In genomic region chr21:44582055-44582454, GRCh38 we compare ENCODE assay signal across 21 cellular contexts. TPM values are rescaled to one million over a fixed set of nuclear protein-coding genes. Genes with fewer than 3 reads are reported as not detected.
"Had no signal": no experiment of that assay in that cellular context is flagged by ENCODE, and none has a peak within 500 bp of the region (broad histone marks: within the 10 kb centered on the region; RNA-seq: fewer than 3 reads in every experiment).

No MANE protein-coding gene starts in this region.

- H3K4me1 Mint-ChIP-seq: naive B cell had no signal

- H3K4me3 Mint-ChIP-seq: naive B cell; stimulated activated naive B cell treated with anti-CD40 and anti-IgM and Interleukin-4, amounts not matched to agents 10 μg/mL and 1 μg/mL and 100 μg/mL, for 72 hours had no signal

- H3K4me3 ChIP-seq: esophagus squamous epithelium, hepatocyte, left lung, thyroid gland had no signal

- DNase-seq: activated CD4-positive, alpha-beta T cell treated with anti-CD3 and anti-CD28 coated beads, Interleukin-2, amount 50 U/mL, for 1 hour; activated naive CD4-positive, alpha-beta T cell treated with anti-CD3 and anti-CD28 coated beads, Interleukin-2, amount 50 U/mL, for 16 hours; esophagus squamous epithelium; islet precursor cell; left lung; naive B cell; stimulated activated CD4-positive, alpha-beta T cell treated with anti-CD3 and anti-CD28 coated beads, Interleukin-15, amount 100 ng/mL, for 24 hours; stimulated activated CD4-positive, alpha-beta T cell treated with anti-CD3 and anti-CD28 coated beads, Interleukin-4, amount 100 ng/mL, for 1 hour; stimulated activated naive B cell treated with anti-CD40 and anti-IgM and Interleukin-4, amounts not matched to agents 10 μg/mL and 1 μg/mL and 100 μg/mL, for 72 hours; T1000; thyroid gland had no signal

- H3K27ac ChIP-seq: esophagus squamous epithelium, hepatocyte, left lung, parathyroid adenoma, thyroid gland had no signal

- H3K4me1 ChIP-seq: esophagus squamous epithelium, left lung, parathyroid adenoma, thyroid gland had no signal

- H3K27ac Mint-ChIP-seq: activated T-helper 2 cell treated with anti-CD3 and anti-CD28 coated beads, Interferon-gamma antibody, Interleukin-2, Interleukin-4, amounts not matched to agents 10 μg/mL and 5 μg/mL and 100 μg/mL, durations not matched to agents 14 hours and 24 hours and 36 hours; naive B cell; stimulated activated naive B cell treated with anti-CD40 and anti-IgM and Interleukin-4, amounts not matched to agents 10 μg/mL and 1 μg/mL and 100 μg/mL, for 72 hours had no signal

- H3K36me3 ChIP-seq: esophagus squamous epithelium, left lung, thyroid gland had no signal

- H3K27me3 ChIP-seq: thyroid gland had no signal

- H3K9me3 ChIP-seq: thyroid gland had no signal

- ATAC-seq: activated CD4-positive, CD25-positive, alpha-beta regulatory T cell treated with anti-CD3 and anti-CD28 coated beads, Interleukin-2, amount 50 U/mL, for 24 hours; left lung; stimulated activated naive B cell treated with anti-CD40 and anti-IgM and Interleukin-4, amounts not matched to agents 10 μg/mL and 1 μg/mL and 100 μg/mL, for 72 hours had no signal

RNA-seq across cellular contexts. Expression of gene KRTAP10-5, which starts 1.7 kb away (rescaled TPM):
- total RNA-seq: activated T-helper 2 cell treated with anti-CD3 and anti-CD28 coated beads, Interferon-gamma antibody, Interleukin-2, Interleukin-4, amounts not matched to agents 10 μg/mL and 5 μg/mL and 100 μg/mL, durations not matched to agents 14 hours and 24 hours and 36 hours; esophagus squamous epithelium; fibroblast of villous mesenchyme; glomerular endothelial cell; hepatocyte; left lung; mononuclear cell; renal cortical epithelial cell; skeletal muscle tissue had no signal
- polyA plus RNA-seq: adipose tissue, hepatocyte had no signal

RNA-seq across cellular contexts. Expression of gene KRTAP10-4, which starts 8.5 kb away (rescaled TPM):
- total RNA-seq: activated T-helper 2 cell treated with anti-CD3 and anti-CD28 coated beads, Interferon-gamma antibody, Interleukin-2, Interleukin-4, amounts not matched to agents 10 μg/mL and 5 μg/mL and 100 μg/mL, durations not matched to agents 14 hours and 24 hours and 36 hours; esophagus squamous epithelium; fibroblast of villous mesenchyme; glomerular endothelial cell; hepatocyte; left lung; mononuclear cell; renal cortical epithelial cell; skeletal muscle tissue; thyroid gland had no signal
- polyA plus RNA-seq: adipose tissue, hepatocyte had no signal

RNA-seq across cellular contexts. Expression of gene KRTAP10-6, which starts 10.2 kb away (rescaled TPM):
- total RNA-seq: activated T-helper 2 cell treated with anti-CD3 and anti-CD28 coated beads, Interferon-gamma antibody, Interleukin-2, Interleukin-4, amounts not matched to agents 10 μg/mL and 5 μg/mL and 100 μg/mL, durations not matched to agents 14 hours and 24 hours and 36 hours; esophagus squamous epithelium; fibroblast of villous mesenchyme; glomerular endothelial cell; hepatocyte; left lung; mononuclear cell; renal cortical epithelial cell; skeletal muscle tissue; thyroid gland had no signal
- polyA plus RNA-seq: adipose tissue, hepatocyte had no signal

RNA-seq across cellular contexts. Expression of gene KRTAP10-7, which starts 18.3 kb away (rescaled TPM):
- total RNA-seq: activated T-helper 2 cell treated with anti-CD3 and anti-CD28 coated beads, Interferon-gamma antibody, Interleukin-2, Interleukin-4, amounts not matched to agents 10 μg/mL and 5 μg/mL and 100 μg/mL, durations not matched to agents 14 hours and 24 hours and 36 hours; esophagus squamous epithelium; fibroblast of villous mesenchyme; glomerular endothelial cell; hepatocyte; left lung; mononuclear cell; renal cortical epithelial cell; skeletal muscle tissue; thyroid gland had no signal
- polyA plus RNA-seq: adipose tissue, hepatocyte had no signal

RNA-seq across cellular contexts. Expression of gene KRTAP10-3, which starts 23.5 kb away (rescaled TPM):
- total RNA-seq: activated T-helper 2 cell treated with anti-CD3 and anti-CD28 coated beads, Interferon-gamma antibody, Interleukin-2, Interleukin-4, amounts not matched to agents 10 μg/mL and 5 μg/mL and 100 μg/mL, durations not matched to agents 14 hours and 24 hours and 36 hours; esophagus squamous epithelium; fibroblast of villous mesenchyme; glomerular endothelial cell; hepatocyte; left lung; mononuclear cell; renal cortical epithelial cell; skeletal muscle tissue; thyroid gland had no signal
- polyA plus RNA-seq: adipose tissue, hepatocyte had no signal
